Comparison of ENCODE assay signal across 9 cellular contexts in the genomic region with DNA sequence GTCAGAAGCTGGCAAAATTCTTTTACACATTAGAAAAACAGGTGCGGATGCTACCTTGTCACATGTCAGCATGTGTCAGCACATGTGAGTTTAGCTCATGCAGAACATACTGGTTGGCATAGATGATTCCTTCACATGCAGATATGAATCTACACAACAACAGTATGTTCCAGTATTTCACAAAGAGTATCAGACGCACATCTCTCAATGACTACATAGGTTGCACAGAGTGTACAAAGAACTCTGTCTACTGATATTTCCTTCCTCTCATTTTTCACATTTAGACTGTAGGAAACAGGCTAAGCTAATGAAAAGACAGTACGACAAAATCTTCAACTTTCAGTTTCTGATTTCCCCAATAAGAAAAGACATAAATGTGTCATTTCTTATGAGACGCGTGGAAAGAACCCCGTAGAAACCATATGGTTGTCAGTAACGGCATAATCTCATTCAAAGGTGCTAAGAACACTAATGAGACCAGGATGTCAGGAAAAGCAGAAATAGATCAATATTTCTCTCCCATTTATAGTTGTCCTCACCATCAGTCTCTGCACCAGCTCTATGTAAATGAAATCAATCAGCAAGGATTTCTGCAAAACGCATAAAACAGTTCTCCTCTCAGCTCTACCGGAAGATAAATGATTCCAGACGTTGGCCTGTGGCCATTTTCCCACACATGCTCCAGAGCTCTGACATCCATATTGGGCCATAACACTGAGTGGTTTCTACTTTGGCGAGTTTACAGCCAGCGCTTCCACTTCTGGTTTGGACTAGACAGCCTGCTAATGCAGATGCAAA.
DNase-seq lines count a peak whose midpoint lies in the region; ATAC-seq and TF ChIP-seq lines count a peak whose summit lies in the region.
"Had no signal": no experiment of that assay in that cellular context is flagged by ENCODE, and none has a peak within 500 bp of the region (broad histone marks: within the 10 kb centered on the region; RNA-seq: fewer than 3 reads in every experiment).

No MANE protein-coding gene starts in this region.

- peaks cover 59% of the 10 kb centered on the region for H3K4me1 Mint-ChIP-seq in glutamatergic neuron (ENCODE audit: low read depth, unreplicated experiment)

- H3K4me3 Mint-ChIP-seq in glutamatergic neuron (ENCODE audit: unreplicated experiment): peak overlapping the region; percentile 99
- H3K4me3 Mint-ChIP-seq: stimulated activated memory B cell treated with anti-CD40 and anti-IgM and Interleukin-4, amounts not matched to agents 10 μg/mL and 1 μg/mL and 100 μg/mL, for 72 hours had no signal

- no peaks in the 10 kb centered on the region for H3K36me3 ChIP-seq in OCI-LY3 (replicated peaks; ENCODE audit: low read depth, low read length)

- H3K27ac ChIP-seq in OCI-LY3 (ENCODE audit: low read length): no peak overlapping the region

- peaks cover 14% of the 10 kb centered on the region for H3K9me3 Mint-ChIP-seq in glutamatergic neuron (ENCODE audit: unreplicated experiment)

- H3K9me3 ChIP-seq in OCI-LY3 (ENCODE audit: insufficient read depth, low read length): no peaks in the 10 kb centered on the region

- H3K4me1 ChIP-seq in OCI-LY3 (ENCODE audit: low read length): peaks cover 19% of the 10 kb centered on the region

- H3K27me3 ChIP-seq in OCI-LY3 (ENCODE audit: low read depth, low read length): no peaks in the 10 kb centered on the region

- DNase-seq in glutamatergic neuron (no peak), smooth muscle cell of the brain vasculature (ENCODE audit: low read depth, low spot score) (peak; percentile 61), Ammon's horn (ENCODE audit: low spot score) (no peak), iPS-NIHi11 (ENCODE audit: low spot score) (no peak), cerebellar nuclear complex (lab: John Stamatoyannopoulos, UW) (no peak)
- no peak for DNase-seq in activated naive CD4-positive, alpha-beta T cell treated with Interleukin-2 at 50 U/mL for 16 hours

- peaks cover 7% of the 10 kb centered on the region for H3K36me3 Mint-ChIP-seq in glutamatergic neuron (ENCODE audit: unreplicated experiment)
- H3K36me3 Mint-ChIP-seq: stimulated activated memory B cell treated with anti-CD40 and anti-IgM and Interleukin-4, amounts not matched to agents 10 μg/mL and 1 μg/mL and 100 μg/mL, for 72 hours had no signal

- H4K20me1 ChIP-seq in OCI-LY3 (ENCODE audit: insufficient read depth, low read length): no peaks in the 10 kb centered on the region

- 0 out of 2 replicates have a peak overlapping the region, but pooled peaks have one; percentile 3 for H3K4me2 ChIP-seq in OCI-LY3 (ENCODE audit: low read length)

- no peaks in the 10 kb centered on the region for H3K79me2 ChIP-seq in OCI-LY3 (ENCODE audit: low read length)

- no peak overlapping the region for H2AFZ ChIP-seq in OCI-LY3 (ENCODE audit: low read depth, low read length)

- TF ChIP-seq CTCF in OCI-LY3 (IDR thresholded peaks at IDR 0.05; ENCODE audit: low read depth, low read length) (no peak), glutamatergic neuron (IDR thresholded peaks at IDR 0.05; ENCODE audit: partially characterized antibody, unreplicated experiment) (no peak)

- peaks cover 7% of the 10 kb centered on the region for H3K27me3 Mint-ChIP-seq in glutamatergic neuron (ENCODE audit: unreplicated experiment)

- no peak overlapping the region for H3K4me3 ChIP-seq in OCI-LY3 (ENCODE audit: low read length)

- peak; percentile 28 for ATAC-seq in GM18858 (IDR thresholded peaks at IDR 0.05; ENCODE audit: unreplicated experiment)
- ATAC-seq: stimulated activated memory B cell treated with anti-CD40 and anti-IgM and Interleukin-4, amounts not matched to agents 10 μg/mL and 1 μg/mL and 100 μg/mL, for 72 hours had no signal

- H3K9ac ChIP-seq in OCI-LY3 (ENCODE audit: low read length): no peak overlapping the region

- peak overlapping the region; percentile 100 for H3K27ac Mint-ChIP-seq in glutamatergic neuron (ENCODE audit: unreplicated experiment)
- H3K27ac Mint-ChIP-seq: stimulated activated memory B cell treated with anti-CD40 and anti-IgM and Interleukin-4, amounts not matched to agents 10 μg/mL and 1 μg/mL and 100 μg/mL, for 72 hours had no signal
